ENCODE assay signal across 8 cellular contexts in the genomic region with DNA sequence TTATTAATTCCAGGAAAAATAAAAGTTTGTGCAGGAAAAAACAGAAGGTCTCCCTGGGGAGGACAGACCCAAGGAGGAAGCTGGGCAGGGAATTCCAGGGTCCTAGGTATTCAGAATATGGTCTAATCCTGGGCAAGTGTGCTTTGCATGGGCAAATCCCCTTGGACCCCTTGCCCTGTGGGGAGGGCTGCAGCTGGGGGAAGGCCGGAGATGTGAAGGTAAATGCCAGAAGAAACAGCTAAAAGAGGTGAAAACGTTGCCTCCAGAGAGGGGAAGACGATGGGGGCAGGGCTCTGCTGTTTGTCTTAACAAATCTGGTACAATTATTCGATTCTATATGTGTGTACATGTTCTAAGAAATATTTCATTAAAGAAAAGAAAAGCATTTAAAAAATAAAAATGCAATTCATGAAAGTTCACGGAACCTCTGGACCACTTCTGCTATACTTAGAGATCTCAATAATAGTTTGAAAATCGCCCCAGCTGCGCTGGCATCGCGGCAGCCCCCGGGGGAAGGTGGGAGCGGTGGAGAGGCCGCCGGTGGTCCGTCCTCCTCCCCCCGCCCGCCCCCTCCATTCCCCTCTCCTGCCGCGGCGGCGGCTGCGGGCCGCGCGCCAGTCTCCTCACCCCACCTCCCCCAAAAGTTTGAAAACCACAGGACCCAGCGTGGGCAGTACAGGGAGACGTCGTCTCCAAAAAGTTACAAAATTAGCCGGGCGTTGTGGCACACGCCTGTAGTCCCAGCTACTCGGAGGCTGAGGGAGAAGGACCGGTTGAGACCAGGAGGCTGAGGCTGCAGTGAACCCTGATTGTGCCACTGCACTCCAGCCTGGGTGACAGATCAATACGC. TPM values are rescaled to one million over a fixed set of nuclear protein-coding genes. Genes with fewer than 3 reads are reported as not detected.
DNase-seq lines count a peak whose midpoint lies in the region; ATAC-seq and TF ChIP-seq lines count a peak whose summit lies in the region.

No MANE protein-coding gene starts in this region.

- WGBS in hepatocyte (ENCODE audit: low lambda C conversion rate, missing lambda C conversion rate) = 55% methylated on average over 27 of the region's 33 CpGs
- 3 to 7% (median 4%) methylated on average over 31 to 33 of the region's 33 CpGs for WGBS in stomach, 5 donors

- TF ChIP-seq EP300 in stomach (IDR thresholded peaks at IDR 0.05) = no peak

- intact Hi-C loops in activated CD4-positive, alpha-beta T cell treated with anti-CD3 and anti-CD28 coated beads for 36 hours (cut with DNase I, micrococcal nuclease) = loop anchor here (1.0 to 5.0 kb wide), 7 partner anchors 53 to 605 kb away; partner anchors contain the start of genes BCDIN3D (in 1 of the 2), CERS5 (in 1 of the 2), MCRS1 (in 1 of the 2) and PRKAG1 (in 1 of the 2)
- intact Hi-C loops in stomach (cut with DNase I; ENCODE audit: low total_unique reads) = no loop called here

- H3K9me3 ChIP-seq in hepatocyte (ENCODE audit: low read depth) (no peaks in the 10 kb centered on the region), stomach (no peaks in the 10 kb centered on the region)

- H3K27me3 Mint-ChIP-seq in activated CD4-positive, alpha-beta T cell treated with anti-CD3 and anti-CD28 coated beads for 36 hours = peaks cover 15% of the 10 kb centered on the region

- peak overlapping the region; percentile 89 for H2AFZ ChIP-seq in hepatocyte

- POLR2A ChIA-PET in activated CD4-positive, alpha-beta T cell treated with anti-CD3 and anti-CD28 coated beads for 36 hours (lab: Charles Lee) = interaction anchor here (0.6 to 3.6 kb wide), 5 partner anchors 40 to 490 kb away, joined by 3 to 15 read pairs (median 4); partner anchors contain the start of genes COX14 and TMBIM6

- H3K4me3 Mint-ChIP-seq in activated CD4-positive, alpha-beta T cell treated with anti-CD3 and anti-CD28 coated beads for 36 hours = peak overlapping the region; percentile 72

- H3K27ac Mint-ChIP-seq in activated CD4-positive, alpha-beta T cell treated with anti-CD3 and anti-CD28 coated beads for 36 hours = peak overlapping the region; percentile 86

- no peaks in the 10 kb centered on the region for H3K36me3 Mint-ChIP-seq in activated CD4-positive, alpha-beta T cell treated with anti-CD3 and anti-CD28 coated beads for 36 hours (ENCODE audit: low read depth)

- H3K9me3 Mint-ChIP-seq in activated CD4-positive, alpha-beta T cell treated with anti-CD3 and anti-CD28 coated beads for 36 hours (ENCODE audit: low read depth) = no peaks in the 10 kb centered on the region

- H3K4me1 ChIP-seq in hepatocyte (ENCODE audit: insufficient read depth) = peaks cover 10% of the 10 kb centered on the region
- peaks cover 12 to 32% (median 25%) of the 10 kb centered on the region in 4 donors for H3K4me1 ChIP-seq in stomach

- H3K79me2 ChIP-seq in hepatocyte = no peaks in the 10 kb centered on the region

- TF ChIP-seq CTCF in WI38 (IDR thresholded peaks at IDR 0.05; ENCODE audit: low read depth, low read length) (no peak), hepatocyte (IDR thresholded peaks at IDR 0.05; ENCODE audit: poor library complexity) (no peak), stomach (IDR thresholded peaks at IDR 0.05) (no peak)

- TF ChIP-seq POLR2A in stomach (IDR thresholded peaks at IDR 0.05) = no peak

- DNase-seq in activated CD4-positive, alpha-beta T cell treated with anti-CD3 and anti-CD28 coated beads for 36 hours = no peak
- DNase-seq in activated CD4-positive, alpha-beta T cell treated with anti-CD3 and anti-CD28 coated beads for 4 hours = no peak
- DNase-seq in hepatocyte (ENCODE audit: low spot score) (no peak), stomach (no peak), NCI-H1436 (lab: John Stamatoyannopoulos, UW) (no peak), KG1 (lab: John Stamatoyannopoulos, UW) (no peak)

- no peaks in the 10 kb centered on the region for H3K9me2 ChIP-seq in hepatocyte (replicated peaks; ENCODE audit: insufficient read depth)

- H3K4me3 ChIP-seq in WI38 (ENCODE audit: low read depth, low read length) (peak overlapping the region; percentile 65), hepatocyte (peak overlapping the region; percentile 87), stomach (peak overlapping the region; percentile 62 to 74 (median 64))

- peak overlapping the region; percentile 92 for H3K27ac ChIP-seq in hepatocyte
- peak overlapping the region in 4 of 5 donors; percentile 73 to 91 (median 90) for H3K27ac ChIP-seq in stomach

- no peak for ATAC-seq in activated CD4-positive, alpha-beta T cell treated with anti-CD3 and anti-CD28 coated beads for 36 hours
- no peak for ATAC-seq in GM18502 (IDR thresholded peaks at IDR 0.05; ENCODE audit: poor library complexity, unreplicated experiment)

- H3K4me1 Mint-ChIP-seq in activated CD4-positive, alpha-beta T cell treated with anti-CD3 and anti-CD28 coated beads for 36 hours = peaks cover 31% of the 10 kb centered on the region

- H3K27me3 ChIP-seq in hepatocyte (no peaks in the 10 kb centered on the region), stomach (no peaks in the 10 kb centered on the region)

- H4K20me1 ChIP-seq in hepatocyte (ENCODE audit: insufficient read depth, poor library complexity, severe bottlenecking) = no peaks in the 10 kb centered on the region

- H3K4me2 ChIP-seq in hepatocyte = peak overlapping the region; percentile 90

- H3K36me3 ChIP-seq in hepatocyte (replicated peaks; ENCODE audit: insufficient read depth, low read depth) (no peaks in the 10 kb centered on the region), stomach (no peaks in the 10 kb centered on the region)

- CTCF ChIA-PET in activated CD4-positive, alpha-beta T cell treated with anti-CD3 and anti-CD28 coated beads for 36 hours (lab: Charles Lee) = interaction anchor here (0.6 to 1.3 kb wide), 10 partner anchors 10 to 285 kb away, joined by 3 to 8 read pairs (median 3); partner anchors contain the start of gene TMBIM6

RNA-seq across cellular contexts. Expression of gene PRPF40B, which starts 1.5 kb away (rescaled TPM):
- 1 to 10 TPM; 6.9 to 8.1 TPM for total RNA-seq in activated CD4-positive, alpha-beta T cell treated with anti-CD3 and anti-CD28 coated beads for 36 hours
- 11.1 and 14.9 TPM in 2 replicates for total RNA-seq in hepatocyte
- polyA plus RNA-seq in hepatocyte = 30.1 and 34.5 TPM in 2 replicates
- total RNA-seq in stomach = 10 to 100 TPM in 3 of 5 donors, 1 to 10 TPM in 2; 6.7 to 39.7 (median 14.0) TPM
- polyA plus RNA-seq in stomach = 10 to 100 TPM in 2 of 3 donors, 1 to 10 TPM in 1; 6.6 to 17.4 (median 12.6) TPM

RNA-seq across cellular contexts. Expression of gene FAM186B, which starts 16.4 kb away (rescaled TPM):
- under 1 TPM; 0.05 to 0.07 TPM for total RNA-seq in activated CD4-positive, alpha-beta T cell treated with anti-CD3 and anti-CD28 coated beads for 36 hours
- total RNA-seq in hepatocyte = 0.17 and 0.52 TPM in 2 replicates
- polyA plus RNA-seq in hepatocyte = 0.69 TPM in 1 of 2 replicates, not detected in the other
- 1 to 10 TPM in 1 of 5 donors, under 1 TPM in 2, not detected in 2; 0.18 to 7.0 (median 0.29) TPM for total RNA-seq in stomach
- polyA plus RNA-seq in stomach = under 1 TPM in 1 of 3 donors, not detected in 2; 0.25 TPM

RNA-seq across cellular contexts. Expression of gene MCRS1, which starts 53.9 kb away (rescaled TPM):
- total RNA-seq in activated CD4-positive, alpha-beta T cell treated with anti-CD3 and anti-CD28 coated beads for 36 hours = 10 to 100 TPM; 48.2 to 58.2 TPM
- total RNA-seq in hepatocyte (51.1 and 51.4 TPM in 2 replicates), stomach (100 to 1,000 TPM in 1 of 5 donors, 10 to 100 TPM in 4; 16.5 to 322 (median 45.6) TPM)
- polyA plus RNA-seq in hepatocyte (57.7 and 58.2 TPM in 2 replicates), stomach (10 to 100 TPM; 45.8 to 51.5 (median 51.3) TPM)
